In the genomic region with DNA sequence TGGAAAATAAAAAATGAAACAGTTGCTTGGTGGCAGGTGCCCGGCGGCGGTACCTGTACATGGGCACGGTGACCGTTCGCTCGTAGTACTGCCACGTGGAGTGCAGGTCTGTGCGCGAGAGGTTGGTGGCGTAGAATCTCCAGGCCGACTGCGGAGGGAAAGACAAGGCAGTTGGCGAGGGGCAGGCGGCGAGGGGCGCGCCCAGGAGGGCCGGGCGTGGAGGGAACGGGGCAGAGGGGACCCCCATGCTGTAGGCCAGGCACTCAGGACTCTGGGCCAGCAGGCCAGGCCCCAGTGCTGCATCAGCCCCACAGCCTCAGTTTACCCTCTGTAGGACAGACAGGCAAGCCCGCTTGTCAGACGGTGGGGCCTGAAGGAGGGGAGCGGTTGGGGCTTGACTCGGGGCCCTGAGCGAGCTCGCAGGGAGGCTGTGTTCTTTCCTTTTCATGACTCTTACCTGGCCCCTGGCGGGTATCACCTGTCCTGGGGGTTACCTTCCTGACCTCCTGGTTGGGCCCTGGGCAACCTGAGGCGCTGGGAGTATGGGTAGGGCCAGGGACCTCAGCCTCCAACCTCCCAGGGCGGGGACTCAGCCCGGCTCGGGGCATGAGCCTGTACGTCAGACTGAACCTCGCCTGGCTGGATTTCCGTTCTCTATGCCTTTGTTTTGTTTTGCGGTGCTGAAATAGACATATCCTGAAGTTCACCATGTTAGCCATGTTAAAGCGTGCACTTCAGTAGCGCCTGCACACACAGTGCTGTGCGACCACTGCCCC, we compare ENCODE assay signal across 12 cellular contexts. TPM values are rescaled to one million over a fixed set of nuclear protein-coding genes. Genes with fewer than 3 reads are reported as not detected.
DNase-seq lines count a peak whose midpoint lies in the region; ATAC-seq lines count a peak whose summit lies in the region.
"Had no signal": no experiment of that assay in that cellular context is flagged by ENCODE, and none has a peak within 500 bp of the region (broad histone marks: within the 10 kb centered on the region; RNA-seq: fewer than 3 reads in every experiment).

No MANE protein-coding gene starts in this region.

- H3K56ac ChIP-seq in mesendoderm (ENCODE audit: low read length): no peak overlapping the region

- no peak overlapping the region for H2BK5ac ChIP-seq in mesendoderm (ENCODE audit: low read length)

- H4K5ac ChIP-seq in mesendoderm (ENCODE audit: low read length): no peak overlapping the region

- no CpG with 5 or more reads among the region's 39 CpGs for WGBS in mesendoderm (ENCODE audit: extremely low coverage, insufficient coverage, low lambda C conversion rate)

- H3K36me3 Mint-ChIP-seq in activated CD4-positive, alpha-beta memory T cell treated with anti-CD3 and anti-CD28 coated beads, Interleukin-2, amount 10 ng/mL, durations not matched to agents 7 days and 5 days (ENCODE audit: low read depth): peaks cover 2% of the 10 kb centered on the region
- H3K36me3 Mint-ChIP-seq in activated CD4-positive, alpha-beta memory T cell treated with anti-CD3 and anti-CD28 coated beads for 36 hours: no peaks in the 10 kb centered on the region
- H3K36me3 Mint-ChIP-seq in T-cell: no peaks in the 10 kb centered on the region

- H3K27me3 Mint-ChIP-seq in activated CD4-positive, alpha-beta memory T cell treated with anti-CD3 and anti-CD28 coated beads, Interleukin-2, amount 10 ng/mL, durations not matched to agents 7 days and 5 days: peaks cover 10% of the 10 kb centered on the region
- H3K27me3 Mint-ChIP-seq in activated CD4-positive, alpha-beta memory T cell treated with anti-CD3 and anti-CD28 coated beads for 36 hours: peaks cover 8% of the 10 kb centered on the region
- H3K27me3 Mint-ChIP-seq in T-cell: peaks cover 3 to 10% of the 10 kb centered on the region in 2 donors

- H2AK5ac ChIP-seq in mesendoderm (ENCODE audit: low read length): no peak overlapping the region

- peaks cover 10% of the 10 kb centered on the region for H3K4me1 Mint-ChIP-seq in activated CD4-positive, alpha-beta memory T cell treated with anti-CD3 and anti-CD28 coated beads, Interleukin-2, amount 10 ng/mL, durations not matched to agents 7 days and 5 days
- peaks cover 4% of the 10 kb centered on the region for H3K4me1 Mint-ChIP-seq in activated CD4-positive, alpha-beta memory T cell treated with anti-CD3 and anti-CD28 coated beads for 36 hours (ENCODE audit: low read depth)
- peaks cover 8 to 12% (median 9%) of the 10 kb centered on the region in 3 donors for H3K4me1 Mint-ChIP-seq in T-cell

- intact Hi-C loops in activated CD4-positive, alpha-beta memory T cell treated with anti-CD3 and anti-CD28 coated beads for 36 hours (cut with micrococcal nuclease): no loop called here

- no peak overlapping the region for H3K4me3 Mint-ChIP-seq in activated CD4-positive, alpha-beta memory T cell treated with anti-CD3 and anti-CD28 coated beads, Interleukin-2, amount 10 ng/mL, durations not matched to agents 7 days and 5 days
- H3K4me3 Mint-ChIP-seq in activated CD4-positive, alpha-beta memory T cell treated with anti-CD3 and anti-CD28 coated beads for 36 hours: no peak overlapping the region
- H3K4me3 Mint-ChIP-seq in T-cell: peak overlapping the region in 2 of 3 donors; percentile 40 to 65

- peak overlapping the region; percentile 55 for H3K27ac Mint-ChIP-seq in activated CD4-positive, alpha-beta memory T cell treated with anti-CD3 and anti-CD28 coated beads, Interleukin-2, amount 10 ng/mL, durations not matched to agents 7 days and 5 days
- no peak overlapping the region for H3K27ac Mint-ChIP-seq in activated CD4-positive, alpha-beta memory T cell treated with anti-CD3 and anti-CD28 coated beads for 36 hours
- H3K27ac Mint-ChIP-seq in T-cell: peak overlapping the region in 1 of 2 donors; percentile 58

- no peak overlapping the region for H2BK15ac ChIP-seq in mesendoderm (replicated peaks; ENCODE audit: low read depth)

- no peak overlapping the region for H3K23ac ChIP-seq in mesendoderm (ENCODE audit: low read length)

- H3K9me3 Mint-ChIP-seq in activated CD4-positive, alpha-beta memory T cell treated with anti-CD3 and anti-CD28 coated beads, Interleukin-2, amount 10 ng/mL, durations not matched to agents 7 days and 5 days: no peaks in the 10 kb centered on the region
- H3K9me3 Mint-ChIP-seq in activated CD4-positive, alpha-beta memory T cell treated with anti-CD3 and anti-CD28 coated beads for 36 hours: no peaks in the 10 kb centered on the region
- H3K9me3 Mint-ChIP-seq in T-cell: no peaks in the 10 kb centered on the region

- no peak for DNase-seq in activated CD4-positive, alpha-beta memory T cell treated with anti-CD3 and anti-CD28 coated beads, Interleukin-2, amount 10 ng/mL, durations not matched to agents 7 days and 5 days
- DNase-seq in activated CD4-positive, alpha-beta memory T cell treated with anti-CD3 and anti-CD28 coated beads for 36 hours: no peak
- DNase-seq in ELR (ENCODE audit: low read depth): peak; percentile 18
- DNase-seq in T-cell: peak in 18 of 34 experiments; percentile 3 to 51 (median 20)
- DNase-seq in mesendoderm: no peak

- H4K8ac ChIP-seq in mesendoderm (ENCODE audit: low read depth, low read length): no peak overlapping the region

- CTCF ChIA-PET in activated CD4-positive, alpha-beta memory T cell treated with anti-CD3 and anti-CD28 coated beads, Interleukin-2, amount 10 ng/mL, durations not matched to agents 7 days and 5 days (lab: Charles Lee): interaction anchor here (0.7 to 1.4 kb wide), 2 partner anchors 40 to 121 kb away, joined by 3 to 4 read pairs; no protein-coding TSS in a partner anchor
- CTCF ChIA-PET in activated CD4-positive, alpha-beta memory T cell treated with anti-CD3 and anti-CD28 coated beads for 36 hours (lab: Charles Lee): interaction anchor here (0.7 to 1.1 kb wide), 3 partner anchors 9 to 87 kb away, joined by 3 read pairs; a partner anchor contains a TSS
- CTCF ChIA-PET in T-cell (lab: Charles Lee): no interaction called here

- no peak overlapping the region for H2BK120ac ChIP-seq in mesendoderm (ENCODE audit: low read depth, low read length)

- no peak overlapping the region for H3K4me2 ChIP-seq in mesendoderm (ENCODE audit: low read length)

- peak overlapping the region; percentile 80 for H3K27ac ChIP-seq in iPS-20b (ENCODE audit: low read length)
- no peak overlapping the region for H3K27ac ChIP-seq in mesendoderm (ENCODE audit: low read depth, low read length)
- H3K27ac ChIP-seq: brain microvascular endothelial cell, parathyroid adenoma, vagina had no signal

- H3K79me1 ChIP-seq in mesendoderm (ENCODE audit: low read length): no peaks in the 10 kb centered on the region

- H3K4me3 ChIP-seq in iPS-20b (ENCODE audit: low read length): no peak overlapping the region
- no peak overlapping the region for H3K4me3 ChIP-seq in mesendoderm (ENCODE audit: low read length)
- H3K4me3 ChIP-seq: vagina had no signal

- no peaks in the 10 kb centered on the region for H3K27me3 ChIP-seq in iPS-20b (ENCODE audit: insufficient read depth, low read length)
- no peaks in the 10 kb centered on the region for H3K27me3 ChIP-seq in mesendoderm (ENCODE audit: insufficient read depth, low read length, poor library complexity)
- H3K27me3 ChIP-seq: brain microvascular endothelial cell, vagina had no signal

- ATAC-seq in T-cell (replicated peaks in 1 of 4) (peak; percentile 32 to 73 (median 52)), GM21786 (IDR thresholded peaks at IDR 0.05; ENCODE audit: unreplicated experiment) (no peak), GM21367 (IDR thresholded peaks at IDR 0.05; ENCODE audit: unreplicated experiment) (no peak)

- H3K36me3 ChIP-seq in iPS-20b (ENCODE audit: insufficient read depth, low read depth, low read length): peaks cover 4% of the 10 kb centered on the region; the same call in 1 of the 2 replicates
- H3K36me3 ChIP-seq in mesendoderm (ENCODE audit: control insufficient read depth, insufficient read depth, low read length): no peaks in the 10 kb centered on the region
- H3K36me3 ChIP-seq: brain microvascular endothelial cell, vagina had no signal

- H3K18ac ChIP-seq in mesendoderm (ENCODE audit: low read length): no peak overlapping the region

- H3K79me2 ChIP-seq in mesendoderm (ENCODE audit: control insufficient read depth, insufficient read depth, low read length): no peaks in the 10 kb centered on the region
- H3K79me2 ChIP-seq: parathyroid adenoma had no signal

- H3K9ac ChIP-seq in iPS-20b (ENCODE audit: low read depth, low read length) (peak overlapping the region; percentile 37; the same call in 1 of the 2 replicates), mesendoderm (ENCODE audit: low read length) (no peak overlapping the region)
- H3K9ac ChIP-seq: parathyroid adenoma had no signal

- H3K4ac ChIP-seq in mesendoderm (ENCODE audit: low read depth, low read length): no peak overlapping the region

- H3K4me1 ChIP-seq in iPS-20b (ENCODE audit: insufficient read depth, low read length): peaks cover 6% of the 10 kb centered on the region; the same call in 1 of the 2 replicates
- peaks cover 2% of the 10 kb centered on the region for H3K4me1 ChIP-seq in mesendoderm (ENCODE audit: control insufficient read depth, low read depth, low read length)
- H3K4me1 ChIP-seq: parathyroid adenoma, vagina had no signal

- POLR2A ChIA-PET in activated CD4-positive, alpha-beta memory T cell treated with anti-CD3 and anti-CD28 coated beads, Interleukin-2, amount 10 ng/mL, durations not matched to agents 7 days and 5 days (lab: Charles Lee): no interaction called here
- POLR2A ChIA-PET in activated CD4-positive, alpha-beta memory T cell treated with anti-CD3 and anti-CD28 coated beads for 36 hours (lab: Charles Lee): no interaction called here
- POLR2A ChIA-PET in T-cell (lab: Charles Lee): interaction anchor here in 1 of 2 donors (0.5 kb wide), 1 partner anchor 566 kb away, joined by 8 read pairs; no protein-coding TSS in a partner anchor

- no peaks in the 10 kb centered on the region for H3K9me3 ChIP-seq in iPS-20b (ENCODE audit: insufficient read depth, low read depth, low read length)
- H3K9me3 ChIP-seq: vagina had no signal

RNA-seq across cellular contexts. Expression of a gene that starts 38.5 kb away (rescaled TPM):
- total RNA-seq in activated CD4-positive, alpha-beta memory T cell treated with anti-CD3 and anti-CD28 coated beads, Interleukin-2, amount 10 ng/mL, durations not matched to agents 7 days and 5 days: not detected
- total RNA-seq in activated CD4-positive, alpha-beta memory T cell treated with anti-CD3 and anti-CD28 coated beads for 36 hours: not detected
- total RNA-seq in T-cell: under 1 TPM; 0.19 to 0.49 (median 0.32) TPM
- polyA plus RNA-seq in mesendoderm (2013, experiment 1 of 2): 20.9 TPM
- polyA plus RNA-seq in mesendoderm (2013, experiment 2 of 2): 20.4 TPM
- polyA plus RNA-seq: AG04450 had no signal

Comparison
In these comparisons a context has a peak if more than half of its experiments do, and no peak if none do; other contexts are left out.
1. DNase-seq: peak in ELR (single experiment) and T-cell (18 of 34); none in activated CD4-positive, alpha-beta memory T cell treated with anti-CD3 and anti-CD28 coated beads, Interleukin-2, amount 10 ng/mL, durations not matched to agents 7 days and 5 days (single experiment), activated CD4-positive, alpha-beta memory T cell treated with anti-CD3 and anti-CD28 coated beads for 36 hours (single experiment) and mesendoderm (single experiment).
2. H3K4me3 Mint-ChIP-seq: peak in T-cell (2 of 3); none in activated CD4-positive, alpha-beta memory T cell treated with anti-CD3 and anti-CD28 coated beads, Interleukin-2, amount 10 ng/mL, durations not matched to agents 7 days and 5 days (single experiment) and activated CD4-positive, alpha-beta memory T cell treated with anti-CD3 and anti-CD28 coated beads for 36 hours (single experiment).
3. ATAC-seq: peak in T-cell (4 of 4); none in GM21786 (single experiment) and GM21367 (single experiment).
4. CTCF ChIA-PET loops: an anchor here in activated CD4-positive, alpha-beta memory T cell treated with anti-CD3 and anti-CD28 coated beads, Interleukin-2, amount 10 ng/mL, durations not matched to agents 7 days and 5 days (0.7 to 1.4 kb wide) and activated CD4-positive, alpha-beta memory T cell treated with anti-CD3 and anti-CD28 coated beads for 36 hours (0.7 to 1.1 kb wide); none called in T-cell.